ENCODE assay signal across 9 cellular contexts in genomic region chr7:151351967-151352366, GRCh38. TPM values are rescaled to one million over a fixed set of nuclear protein-coding genes. Genes with fewer than 3 reads are reported as not detected.
DNase-seq lines count a peak whose midpoint lies in the region; ATAC-seq and FAIRE-seq lines count a peak whose summit lies in the region.
"Had no signal": no experiment of that assay in that cellular context is flagged by ENCODE, and none has a peak within 500 bp of the region (broad histone marks: within the 10 kb centered on the region; RNA-seq: fewer than 3 reads in every experiment).

No MANE protein-coding gene starts in this region.

- FAIRE-seq in frontal cortex (lab: Jason Lieb, UNC): no peak

- ATAC-seq in GM21737 (IDR thresholded peaks at IDR 0.05; ENCODE audit: unreplicated experiment) (peak; percentile 51), GM19455 (IDR thresholded peaks at IDR 0.05; ENCODE audit: unreplicated experiment) (no peak)
- ATAC-seq: sciatic nerve had no signal

- peak in 4 of 5 donors; percentile 49 to 77 (median 54) for DNase-seq in T-helper 1 cell
- peak; percentile 86 for DNase-seq in central memory CD4-positive, alpha-beta T cell
- DNase-seq in stimulated activated naive CD4-positive, alpha-beta T cell (lab: John Stamatoyannopoulos, UW): peak; percentile 39 to 74 (median 56)
- no peak for DNase-seq in middle frontal gyrus (ENCODE audit: extremely low spot score, low spot score)
- DNase-seq in A172 (ENCODE audit: low spot score): no peak
- DNase-seq in frontal cortex (ENCODE audit: low spot score in 2 of 2): no peak

RNA-seq across cellular contexts. Expression of gene NUB1, which starts 10.4 kb away (rescaled TPM):
- total RNA-seq in A172 (2014; rRNA removed; shearing (Covaris generic)): 48.5 and 58.0 TPM in 2 replicates
- 61.1 TPM for total RNA-seq in frontal cortex

RNA-seq across cellular contexts. Expression of gene WDR86, which starts 57.9 kb away (rescaled TPM):
- 0.10 TPM in 1 of 2 replicates, not detected in the other for total RNA-seq in A172 (2014; rRNA removed; shearing (Covaris generic))
- 49.7 TPM for total RNA-seq in frontal cortex

Comparison
In these comparisons a context has a peak if more than half of its experiments do, and no peak if none do; other contexts are left out.
1. DNase-seq: peak in T-helper 1 cell (4 of 5), central memory CD4-positive, alpha-beta T cell (single experiment) and stimulated activated naive CD4-positive, alpha-beta T cell (6 of 6); none in middle frontal gyrus (single experiment), A172 (single experiment) and frontal cortex (0 of 2).
2. RNA of gene WDR86, which starts 57.9 kb away (total RNA-seq): 49.7 TPM in frontal cortex (single experiment); 0.10 TPM in A172; every median in the first group is over 10 times any median in the second.